Comparison of ENCODE assay signal across 18 cellular contexts in the genomic region with DNA sequence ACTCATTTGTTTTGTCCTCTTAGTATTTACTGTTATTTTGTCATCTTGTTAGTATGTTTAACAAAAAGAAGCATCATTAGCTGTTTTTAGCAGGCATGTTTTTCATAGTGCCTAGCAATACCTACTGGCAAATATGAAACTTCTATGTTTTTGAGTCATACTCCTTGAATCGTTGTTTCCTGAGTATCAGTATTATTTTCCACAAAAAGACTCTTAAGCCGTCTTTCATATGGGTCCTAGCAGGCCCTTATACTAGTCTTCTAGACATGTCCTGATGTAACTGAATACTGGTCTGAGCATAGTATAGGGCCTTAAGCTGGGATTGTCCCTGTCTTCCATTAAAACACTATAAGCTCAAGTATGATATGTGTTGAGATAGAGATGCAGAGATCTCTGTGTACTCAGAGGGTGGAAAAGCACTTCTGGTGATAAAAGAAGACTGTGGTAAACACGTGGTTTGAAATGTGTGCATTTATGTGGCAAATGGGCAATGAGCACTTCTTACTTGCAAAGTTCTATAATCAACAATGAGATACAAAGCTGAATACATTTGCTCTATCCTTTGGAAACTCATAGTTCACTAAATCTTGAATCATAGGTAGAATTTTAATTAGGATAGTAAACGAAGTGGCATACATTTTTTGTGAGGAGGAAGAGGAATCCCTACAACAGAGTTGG.
"Had no signal": no experiment of that assay in that cellular context is flagged by ENCODE, and none has a peak within 500 bp of the region (broad histone marks: within the 10 kb centered on the region; RNA-seq: fewer than 3 reads in every experiment).

No MANE protein-coding gene starts in this region.

- H3K9me3 Mint-ChIP-seq: activated B cell treated with CpG ODN at 0.5 μM for 24 hours; activated naive CD4-positive, alpha-beta T cell treated with anti-CD3 and anti-CD28 coated beads, Interleukin-2, amount 10 ng/mL, durations not matched to agents 7 days and 5 days; mesothelial cell of epicardium; natural killer cell treated with Interleukin-12 subunit alpha and Interleukin-12 subunit beta and Interleukin-15 and Interleukin-18, amount 100 ng/mL, for 72 hours; T-cell had no signal

- H3K4me3 ChIP-seq: body of pancreas, esophagus squamous epithelium, heart right ventricle, left lung, SK-N-MC, spleen, tibial nerve, uterus had no signal

- H3K36me3 Mint-ChIP-seq: activated naive CD4-positive, alpha-beta T cell treated with anti-CD3 and anti-CD28 coated beads, Interleukin-2, amount 10 ng/mL, durations not matched to agents 7 days and 5 days; mesothelial cell of epicardium; natural killer cell treated with Interleukin-12 subunit alpha and Interleukin-12 subunit beta and Interleukin-15 and Interleukin-18, amount 100 ng/mL, for 72 hours; T-cell had no signal

- H3K36me3 ChIP-seq: esophagus squamous epithelium, heart right ventricle, left lung, spleen, tibial nerve, uterus had no signal

- DNase-seq: activated B cell treated with CpG ODN at 0.5 μM for 24 hours; activated CD4-positive, alpha-beta T cell treated with anti-CD3 and anti-CD28 coated beads, Interleukin-2, amount 50 U/mL, for 4 hours; activated naive CD4-positive, alpha-beta T cell treated with anti-CD3 and anti-CD28 coated beads, Interleukin-2, amount 10 ng/mL, durations not matched to agents 7 days and 5 days; body of pancreas; dermis blood vessel endothelial cell; effector memory CD4-positive, alpha-beta T cell; esophagus squamous epithelium; heart right ventricle; left lung; nucleus accumbens; spleen; stimulated activated naive CD4-positive, alpha-beta T cell; T-cell; uterus had no signal

- H3K27ac Mint-ChIP-seq: activated B cell treated with CpG ODN at 0.5 μM for 24 hours; activated naive CD4-positive, alpha-beta T cell treated with anti-CD3 and anti-CD28 coated beads, Interleukin-2, amount 10 ng/mL, durations not matched to agents 7 days and 5 days; mesothelial cell of epicardium; natural killer cell treated with Interleukin-12 subunit alpha and Interleukin-12 subunit beta and Interleukin-15 and Interleukin-18, amount 100 ng/mL, for 72 hours; T-cell had no signal

- H3K27me3 ChIP-seq: body of pancreas, esophagus squamous epithelium, heart right ventricle, left lung, spleen, tibial nerve, uterus had no signal

- H3K27me3 Mint-ChIP-seq: activated naive CD4-positive, alpha-beta T cell treated with anti-CD3 and anti-CD28 coated beads, Interleukin-2, amount 10 ng/mL, durations not matched to agents 7 days and 5 days; natural killer cell treated with Interleukin-12 subunit alpha and Interleukin-12 subunit beta and Interleukin-15 and Interleukin-18, amount 100 ng/mL, for 72 hours had no signal

- H3K9me3 ChIP-seq: body of pancreas, esophagus squamous epithelium, heart right ventricle, left lung, spleen, tibial nerve, uterus had no signal

- H3K27ac ChIP-seq: body of pancreas, esophagus squamous epithelium, heart right ventricle, left lung, SK-N-MC, spleen, tibial nerve, uterus had no signal

- H3K4me1 ChIP-seq: body of pancreas, esophagus squamous epithelium, heart right ventricle, left lung, spleen, tibial nerve, uterus had no signal

- H3K4me3 Mint-ChIP-seq: activated B cell treated with CpG ODN at 0.5 μM for 24 hours; activated naive CD4-positive, alpha-beta T cell treated with anti-CD3 and anti-CD28 coated beads, Interleukin-2, amount 10 ng/mL, durations not matched to agents 7 days and 5 days; mesothelial cell of epicardium; natural killer cell treated with Interleukin-12 subunit alpha and Interleukin-12 subunit beta and Interleukin-15 and Interleukin-18, amount 100 ng/mL, for 72 hours; T-cell had no signal

- ATAC-seq: body of pancreas; heart right ventricle; left lung; natural killer cell treated with Interleukin-12 subunit alpha and Interleukin-12 subunit beta and Interleukin-15 and Interleukin-18, amount 100 ng/mL, for 72 hours; T-cell had no signal

- H3K4me1 Mint-ChIP-seq: activated B cell treated with CpG ODN at 0.5 μM for 24 hours; activated naive CD4-positive, alpha-beta T cell treated with anti-CD3 and anti-CD28 coated beads, Interleukin-2, amount 10 ng/mL, durations not matched to agents 7 days and 5 days; T-cell had no signal
